Comparison of ENCODE assay signal across 8 cellular contexts in the genomic region with DNA sequence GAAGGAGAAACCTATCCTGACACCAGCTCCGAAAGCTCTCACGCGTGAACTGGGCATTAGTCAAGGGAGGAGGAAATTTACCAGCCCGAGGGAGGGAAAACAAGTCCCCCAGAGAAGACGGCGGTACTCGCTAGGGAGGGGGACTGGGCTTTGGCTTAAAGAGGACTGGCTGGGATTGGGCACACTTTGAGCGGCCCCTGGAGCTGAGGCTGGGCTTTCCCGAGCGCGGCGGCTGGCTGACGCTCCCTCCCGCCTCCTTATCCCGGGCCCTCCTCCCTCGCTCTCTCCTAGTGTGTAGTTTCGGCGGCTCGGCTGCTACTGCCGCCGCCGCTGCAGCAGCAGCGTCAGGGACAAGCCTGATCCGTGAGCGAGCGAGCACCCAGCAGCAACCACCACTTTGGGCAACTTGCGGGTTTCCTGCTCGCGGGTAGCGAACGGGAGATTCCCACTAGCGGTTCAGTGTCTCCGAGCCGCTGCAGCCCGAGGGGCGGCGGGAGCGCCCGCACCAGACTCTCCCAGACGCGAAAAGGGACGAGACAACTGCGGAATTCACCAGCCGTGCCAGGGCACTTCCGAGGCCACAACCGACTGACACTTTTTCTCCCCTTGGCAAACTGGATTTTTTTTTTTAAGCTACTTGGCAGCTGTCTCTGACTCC. TPM values are rescaled to one million over a fixed set of nuclear protein-coding genes. Genes with fewer than 3 reads are reported as not detected.
DNase-seq lines count a peak whose midpoint lies in the region; ATAC-seq and TF ChIP-seq lines count a peak whose summit lies in the region.

No MANE protein-coding gene starts in this region.

- no peaks in the 10 kb centered on the region for H3K9me3 Mint-ChIP-seq in type B pancreatic cell

- DNase-seq in ACHN (peak; percentile 51), GM12865 (ENCODE audit: low read depth) (no peak), Panc1 (ENCODE audit: low read depth, low spot score) (no peak), lower lobe of right lung (no peak), type B pancreatic cell (ENCODE audit: extremely low spot score, unreplicated experiment) (peak; percentile 76), NCI-H1048 (lab: John Stamatoyannopoulos, UW) (no peak)

- peak; percentile 57 for ATAC-seq in Panc1
- ATAC-seq in lower lobe of right lung: peak; percentile 42 to 54
- no peak for ATAC-seq in GM21529 (IDR thresholded peaks at IDR 0.05; ENCODE audit: unreplicated experiment)

- POLR2A ChIA-PET in Panc1 (lab: Charles Lee): interaction anchor here (0.6 kb wide), 1 partner anchor 1088 kb away, joined by 7 read pairs; no protein-coding TSS in a partner anchor

- no peaks in the 10 kb centered on the region for H3K36me3 ChIP-seq in Panc1 (ENCODE audit: control insufficient read depth, insufficient read depth, low read length)
- no peaks in the 10 kb centered on the region for H3K36me3 ChIP-seq in endocrine pancreas (ENCODE audit: control insufficient read depth, insufficient read depth, low read length)
- no peaks in the 10 kb centered on the region for H3K36me3 ChIP-seq in lower lobe of right lung

- BruUV-seq in Panc1 (replicated peaks; lab: Mats Ljungman, UMichigan): no TSS peak

- H3K9ac ChIP-seq in endocrine pancreas (ENCODE audit: control insufficient read depth, insufficient read depth, low read length): peak overlapping the region; percentile 57

- peaks cover 5% of the 10 kb centered on the region for H3K27me3 Mint-ChIP-seq in type B pancreatic cell

- H3K27ac ChIP-seq in Panc1 (ENCODE audit: low read length) (peak overlapping the region; percentile 81), lower lobe of right lung (no peak overlapping the region)

- CTCF ChIA-PET in Panc1 (lab: Charles Lee): interaction anchor here (0.6 to 0.8 kb wide), 5 partner anchors 9 to 1532 kb away, joined by 3 to 6 read pairs (median 4); no protein-coding TSS in a partner anchor

- H3K36me3 Mint-ChIP-seq in type B pancreatic cell: peaks cover 15% of the 10 kb centered on the region

- H3K4me1 Mint-ChIP-seq in type B pancreatic cell (ENCODE audit: unreplicated experiment): peaks cover 33% of the 10 kb centered on the region

- in situ Hi-C loops in ACHN (cut with HindIII; ENCODE audit: low pct_ligation_motif_present, low pct_unique_long_range_greater_than_20kb, low sequenced_read_pairs) (no loop called here), Panc1 (cut with HindIII; ENCODE audit: low pct_unique_long_range_greater_than_20kb, low sequenced_read_pairs) (no loop called here)

- H3K4me3 Mint-ChIP-seq in type B pancreatic cell: peak overlapping the region; percentile 94

- H3K4me3 ChIP-seq in GM12865 (ENCODE audit: low read depth, low read length): peak overlapping the region; percentile 22
- H3K4me3 ChIP-seq in Panc1 (ENCODE audit: low read depth in 2 of 2, low read length in 2 of 2): peak overlapping the region; percentile 59 to 74
- H3K4me3 ChIP-seq in endocrine pancreas (ENCODE audit: control insufficient read depth, insufficient read depth, low read length): peak overlapping the region; percentile 39
- H3K4me3 ChIP-seq in lower lobe of right lung: peak overlapping the region; percentile 60

- peak overlapping the region; percentile 91 for H3K27ac Mint-ChIP-seq in type B pancreatic cell

- no peak for TF ChIP-seq CTCF in GM12865 (IDR thresholded peaks at IDR 0.05; ENCODE audit: insufficient read depth, low read depth, low read length, missing control alignments)
- TF ChIP-seq CTCF in Panc1 (IDR thresholded peaks at IDR 0.05): no peak
- no peak for TF ChIP-seq CTCF in lower lobe of right lung (IDR thresholded peaks at IDR 0.05)
- no peak for TF ChIP-seq CTCF in type B pancreatic cell (conservative IDR thresholded peaks at IDR 0.05)

- H3K4me1 ChIP-seq in Panc1 (ENCODE audit: control insufficient read depth, insufficient read depth, low read length) (peaks cover 3% of the 10 kb centered on the region), endocrine pancreas (ENCODE audit: control insufficient read depth, insufficient read depth, low read length) (no peaks in the 10 kb centered on the region), lower lobe of right lung (peaks cover 46% of the 10 kb centered on the region)

- H3K9me3 ChIP-seq in Panc1 (ENCODE audit: control insufficient read depth, insufficient read depth, low read depth, low read length) (no peaks in the 10 kb centered on the region), endocrine pancreas (ENCODE audit: control insufficient read depth, low read length) (no peaks in the 10 kb centered on the region), lower lobe of right lung (no peaks in the 10 kb centered on the region)

- H3K27me3 ChIP-seq in Panc1 (ENCODE audit: control insufficient read depth, insufficient read depth, low read length): no peaks in the 10 kb centered on the region
- peaks cover 5% of the 10 kb centered on the region for H3K27me3 ChIP-seq in endocrine pancreas (ENCODE audit: control insufficient read depth, insufficient read depth, low read length)
- H3K27me3 ChIP-seq in lower lobe of right lung (ENCODE audit: low read depth): peaks cover 63% of the 10 kb centered on the region

- intact Hi-C loops in Panc1 (cut with micrococcal nuclease; ENCODE audit: unreplicated experiment): loop anchor here (10.0 kb wide), 1 partner anchor 1395 kb away; no protein-coding TSS in a partner anchor
- intact Hi-C loops in lower lobe of right lung (cut with DNase I): no loop called here

RNA-seq across cellular contexts. Expression of a gene that starts 0.7 kb away (rescaled TPM):
- total RNA-seq in Panc1 (2021; ENCODE audit: unreplicated experiment) (31.6 TPM), lower lobe of right lung (4.7 TPM), type B pancreatic cell (ENCODE audit: low replicate concordance) (93.8 and 95.9 TPM in 2 replicates)
- 22.1 TPM for polyA plus RNA-seq in Panc1 (2012; ENCODE audit: insufficient read length)

Comparison
In these comparisons a context has a peak if more than half of its experiments do, and no peak if none do; other contexts are left out.
1. DNase-seq: peak in ACHN (single experiment) and type B pancreatic cell (single experiment); none in GM12865 (single experiment), Panc1 (single experiment), lower lobe of right lung (single experiment) and NCI-H1048 (single experiment).
2. Peak in every context shown above with its lines, with median percentiles within 50 percentile points of each other: H3K4me3 ChIP-seq.